In genomic region chr1:104084380-104084779, GRCh38 we compare ENCODE assay signal across 29 cellular contexts.
"Had no signal": no experiment of that assay in that cellular context is flagged by ENCODE, and none has a peak within 500 bp of the region (broad histone marks: within the 10 kb centered on the region; RNA-seq: fewer than 3 reads in every experiment).

No MANE protein-coding gene starts in this region.

- H3K4me3 Mint-ChIP-seq: activated B cell treated with CpG ODN at 0.5 μM for 24 hours; activated CD4-positive, alpha-beta memory T cell treated with anti-CD3 and anti-CD28 coated beads for 36 hours; activated naive CD4-positive, alpha-beta T cell treated with anti-CD3 and anti-CD28 coated beads for 36 hours; activated T-cell treated with anti-CD3 and anti-CD28 coated beads, Interleukin-2, amount 50 U/mL, for 4 hours; activated T-helper 1 cell treated with anti-CD3 and anti-CD28 coated beads, Interleukin-12 subunit alpha, Interleukin-12 subunit beta, Interleukin-2, Interleukin-4 antibody, amounts not matched to agents 30 ng/mL and 10 ng/mL and 1 ng/mL, durations not matched to agents 14 hours and 24 hours and 36 hours; T-helper 2 cell treated with Interferon-gamma antibody and Interleukin-4, amounts not matched to agents 5 μg/mL and 100 μg/mL, for 36 hours had no signal

- H3K9me3 ChIP-seq: adrenal gland, body of pancreas, breast epithelium, SJCRH30 had no signal

- H3K27ac ChIP-seq: adrenal gland, body of pancreas, breast epithelium, SJCRH30, SK-N-MC had no signal

- H3K27me3 ChIP-seq: adrenal gland, body of pancreas, breast epithelium, SJCRH30 had no signal

- H3K4me1 ChIP-seq: adrenal gland, body of pancreas, breast epithelium, SJCRH30 had no signal

- H3K27ac Mint-ChIP-seq: activated B cell treated with CpG ODN at 0.5 μM for 24 hours; activated CD4-positive, alpha-beta memory T cell treated with anti-CD3 and anti-CD28 coated beads for 36 hours; activated naive CD4-positive, alpha-beta T cell treated with anti-CD3 and anti-CD28 coated beads for 36 hours; activated naive CD4-positive, alpha-beta T cell treated with anti-CD3 and anti-CD28 coated beads, Interleukin-2, amount 50 U/mL, for 72 hours; activated T-helper 1 cell treated with anti-CD3 and anti-CD28 coated beads, Interleukin-12 subunit alpha, Interleukin-12 subunit beta, Interleukin-2, Interleukin-4 antibody, amounts not matched to agents 30 ng/mL and 10 ng/mL and 1 ng/mL, durations not matched to agents 14 hours and 24 hours and 36 hours; T-helper 2 cell treated with Interferon-gamma antibody and Interleukin-4, amounts not matched to agents 5 μg/mL and 100 μg/mL, for 36 hours had no signal

- H3K9me3 Mint-ChIP-seq: activated B cell treated with CpG ODN at 0.5 μM for 24 hours; activated T-cell treated with anti-CD3 and anti-CD28 coated beads, Interleukin-2, amount 50 U/mL, for 4 hours; activated T-helper 1 cell treated with anti-CD3 and anti-CD28 coated beads, Interleukin-12 subunit alpha, Interleukin-12 subunit beta, Interleukin-2, Interleukin-4 antibody, amounts not matched to agents 30 ng/mL and 10 ng/mL and 1 ng/mL, durations not matched to agents 14 hours and 24 hours and 36 hours; T-helper 2 cell treated with Interferon-gamma antibody and Interleukin-4, amounts not matched to agents 5 μg/mL and 100 μg/mL, for 36 hours had no signal

- ATAC-seq: activated naive CD4-positive, alpha-beta T cell treated with anti-CD3 and anti-CD28 coated beads, Interleukin-2, amount 50 U/mL, for 72 hours; activated T-cell treated with anti-CD3 and anti-CD28 coated beads, Interleukin-2, amount 50 U/mL, for 4 hours; body of pancreas had no signal

- H3K27me3 Mint-ChIP-seq: activated B cell treated with CpG ODN at 0.5 μM for 24 hours; activated CD4-positive, alpha-beta memory T cell treated with anti-CD3 and anti-CD28 coated beads for 36 hours had no signal

- H3K4me1 Mint-ChIP-seq: activated B cell treated with CpG ODN at 0.5 μM for 24 hours had no signal

- H3K36me3 Mint-ChIP-seq: activated CD4-positive, alpha-beta memory T cell treated with anti-CD3 and anti-CD28 coated beads for 36 hours; activated naive CD4-positive, alpha-beta T cell treated with anti-CD3 and anti-CD28 coated beads, Interleukin-2, amount 50 U/mL, for 72 hours had no signal

- H3K36me3 ChIP-seq: adrenal gland, breast epithelium, SJCRH30 had no signal

- DNase-seq: activated B cell treated with CpG ODN at 0.5 μM for 24 hours; activated CD4-positive, alpha-beta memory T cell treated with anti-CD3 and anti-CD28 coated beads for 36 hours; activated CD4-positive, alpha-beta T cell treated with anti-CD3 and anti-CD28 coated beads for 4 hours; activated CD4-positive, alpha-beta T cell treated with anti-CD3 and anti-CD28 coated beads, Interleukin-2, amount 50 U/mL, for 1 hour; activated CD4-positive, CD25-positive, alpha-beta regulatory T cell treated with anti-CD3 and anti-CD28 coated beads, Interleukin-2, amount 50 U/mL, for 72 hours; activated CD8-positive, alpha-beta memory T cell treated with anti-CD3 and anti-CD28 coated beads, Interleukin-2, amount 50 U/mL, for 4 hours; activated gamma-delta T cell treated with Interleukin-2 at 50 U/mL for 16 hours; activated naive CD4-positive, alpha-beta T cell treated with anti-CD3 and anti-CD28 coated beads for 36 hours; activated T-cell treated with anti-CD3 and anti-CD28 coated beads for 4 hours; activated T-cell treated with anti-CD3 and anti-CD28 coated beads, Interleukin-2, amount 50 U/mL, for 4 hours; adrenal gland; body of pancreas; NCI-H1048; NCI-H1105 treated with DMSO at 0.1 percent for 48 hours; NCI-H1436; NCI-H1694; NCI-H1930; NCI-H2081 treated with DMSO at 0.1 percent for 48 hours; NCI-H345; NCI-H524 treated with DMSO at 0.1 percent for 48 hours; NK-92 treated with Interleukin-12 subunit alpha and Interleukin-12 subunit beta, amount 100 ng/mL, for 24 hours; OCI-M1; Right ventricle myocardium superior; SJCRH30 had no signal

- H3K4me3 ChIP-seq: adrenal gland, body of pancreas, breast epithelium, SJCRH30, SK-N-MC had no signal
